Comparison of ENCODE assay signal across 8 cellular contexts in the genomic region with DNA sequence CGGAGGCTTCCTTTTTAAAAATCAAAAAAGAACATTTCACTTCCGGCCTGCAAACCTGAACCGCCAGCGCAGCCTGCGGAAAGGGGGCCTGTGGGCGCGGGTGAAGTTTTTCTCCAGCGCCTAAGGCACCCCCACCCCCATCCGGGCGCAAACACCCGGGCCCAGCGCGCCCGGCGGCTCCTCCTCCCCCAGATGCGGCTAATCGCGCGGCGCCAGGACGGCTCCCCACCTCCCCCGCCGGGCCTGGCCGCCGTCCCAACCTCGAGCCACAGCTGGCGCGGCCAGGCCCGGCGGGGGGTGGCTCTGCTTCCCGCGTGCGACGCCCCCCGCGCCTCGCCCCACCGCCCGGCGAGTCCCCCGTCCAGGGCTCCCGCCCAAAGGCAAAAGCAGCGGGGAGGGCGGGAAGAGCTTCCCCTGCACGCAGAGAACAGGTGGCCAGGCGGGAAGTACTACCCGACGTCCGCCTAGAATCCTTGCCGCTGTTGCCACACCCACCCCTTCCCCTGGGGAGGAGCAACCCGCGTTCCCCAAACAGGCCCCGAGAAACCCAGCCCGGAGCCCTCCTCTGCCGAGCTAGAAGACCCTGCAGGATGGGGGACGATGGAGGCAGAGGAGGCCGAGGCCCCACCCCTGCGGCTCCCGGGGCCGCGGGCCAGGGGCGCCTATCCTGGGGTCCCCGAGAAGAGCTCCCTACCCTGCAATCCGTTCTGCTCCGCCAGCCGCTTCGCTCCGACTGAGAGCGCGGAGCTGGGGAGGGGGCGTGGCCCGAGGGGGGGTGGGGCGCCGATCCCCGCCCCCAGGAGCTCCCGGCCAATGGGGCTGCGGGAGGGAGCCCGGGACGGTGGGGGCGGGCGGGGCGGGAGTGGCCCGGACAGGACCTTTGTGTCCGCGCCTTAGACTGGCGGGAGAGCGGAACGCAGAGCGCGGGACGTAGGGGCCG. TPM values are rescaled to one million over a fixed set of nuclear protein-coding genes. Genes with fewer than 3 reads are reported as not detected.
DNase-seq lines count a peak whose midpoint lies in the region; ATAC-seq and TF ChIP-seq lines count a peak whose summit lies in the region.

Gene CARHSP1 (minus strand): TSS at position 735 of the 940 bp plus-strand sequence. CDS start 9,678 bp downstream, outside the sequence.

- TF ChIP-seq CTCF in right atrium auricular region (IDR thresholded peaks at IDR 0.05): no peak

- H3K9me3 ChIP-seq in right atrium auricular region (no peaks in the 10 kb centered on the region), aorta (ENCODE audit: control insufficient read depth, low read length) (no peaks in the 10 kb centered on the region)

- H3K27me3 ChIP-seq in right atrium auricular region: no peaks in the 10 kb centered on the region
- H3K27me3 ChIP-seq in rectal smooth muscle tissue (ENCODE audit: control insufficient read depth, insufficient read depth, low read length): no peaks in the 10 kb centered on the region
- H3K27me3 ChIP-seq in aorta (ENCODE audit: control insufficient read depth in 1 of 2, insufficient read depth in 2 of 2, low read length in 1 of 2): no peaks in the 10 kb centered on the region

- DNase-seq in NCI-H1694 treated with DMSO at 0.1 percent for 48 hours (lab: John Stamatoyannopoulos, UW) (peak; percentile 84), T-helper 2 cell (peak; percentile 67 to 95 (median 70)), right atrium auricular region (ENCODE audit: low spot score) (peak; percentile 85), aorta (peak; percentile 92 to 95)

- ATAC-seq in GM18499 (IDR thresholded peaks at IDR 0.05; ENCODE audit: insufficient read depth, unreplicated experiment) (peak; percentile 35), HG02885 (IDR thresholded peaks at IDR 0.05; ENCODE audit: poor library complexity, unreplicated experiment) (peak; percentile 72), aorta (ENCODE audit: low FRiP score) (peak; percentile 94)

- H3K4me3 ChIP-seq in right atrium auricular region: peak within 1 kb of the TSS; percentile 47 to 72
- H3K4me3 ChIP-seq in rectal smooth muscle tissue (ENCODE audit: low read length): peak within 1 kb of the TSS; percentile 85
- H3K4me3 ChIP-seq in aorta (ENCODE audit: low read length in 2 of 2): peak within 1 kb of the TSS; percentile 59 to 82

- H3K4me1 ChIP-seq in right atrium auricular region: peaks cover 0 to 53% of the 10 kb centered on the region in 2 donors
- peaks cover 12% of the 10 kb centered on the region for H3K4me1 ChIP-seq in rectal smooth muscle tissue (ENCODE audit: control insufficient read depth, insufficient read depth, low read length)
- no peaks in the 10 kb centered on the region for H3K4me1 ChIP-seq in aorta (ENCODE audit: control insufficient read depth in 1 of 2, insufficient read depth in 2 of 2, low read length in 2 of 2)

- intact Hi-C loops in aorta (cut with DNase I): loop anchor here (2.0 to 5.0 kb wide), 2 partner anchors 71 to 72 kb away; partner anchors contain the start of genes PMM2 (in 2 of the 2) and TMEM186 (in 2 of the 2)

- H3K9ac ChIP-seq in rectal smooth muscle tissue (ENCODE audit: low read length): peak within 1 kb of the TSS; percentile 8

- 0 to 1% methylated on average over 55 to 92 of the region's 92 CpGs for WGBS in aorta, 2 donors

- H3K36me3 ChIP-seq in right atrium auricular region (no peaks in the 10 kb centered on the region), rectal smooth muscle tissue (ENCODE audit: control insufficient read depth, insufficient read depth, low read length) (no peaks in the 10 kb centered on the region), aorta (ENCODE audit: control insufficient read depth in 1 of 2, insufficient read depth in 2 of 2, low read length in 1 of 2) (no peaks in the 10 kb centered on the region)

- H3K27ac ChIP-seq in angular gyrus (ENCODE audit: low read depth, low read length) (peak within 1 kb of the TSS; percentile 73), right atrium auricular region (peak within 1 kb of the TSS; percentile 72 to 83), rectal smooth muscle tissue (ENCODE audit: low read depth, low read length) (peak within 1 kb of the TSS; percentile 75), aorta (ENCODE audit: low read depth in 1 of 2, low read length in 2 of 2) (peak within 1 kb of the TSS in 1 of 2 donors; percentile 13)

RNA-seq across cellular contexts. Expression of gene CARHSP1, which starts in this region (rescaled TPM):
- 10 to 100 TPM; 28.4 to 84.8 TPM for total RNA-seq in right atrium auricular region
- 10 to 100 TPM; 53.4 to 69.0 TPM for total RNA-seq in aorta
- 100 to 1,000 TPM in 1 of 2 donors, 10 to 100 TPM in 1; 66.8 to 122 TPM for polyA plus RNA-seq in aorta

Comparison
In these comparisons a context has a peak if more than half of its experiments do, and no peak if none do; other contexts are left out.
1. ATAC-seq: peak in every context shown above with its lines; median percentile 94 in aorta; 72 in HG02885; 35 in GM18499.